Comparison of ENCODE assay signal across 8 cellular contexts in the genomic region with DNA sequence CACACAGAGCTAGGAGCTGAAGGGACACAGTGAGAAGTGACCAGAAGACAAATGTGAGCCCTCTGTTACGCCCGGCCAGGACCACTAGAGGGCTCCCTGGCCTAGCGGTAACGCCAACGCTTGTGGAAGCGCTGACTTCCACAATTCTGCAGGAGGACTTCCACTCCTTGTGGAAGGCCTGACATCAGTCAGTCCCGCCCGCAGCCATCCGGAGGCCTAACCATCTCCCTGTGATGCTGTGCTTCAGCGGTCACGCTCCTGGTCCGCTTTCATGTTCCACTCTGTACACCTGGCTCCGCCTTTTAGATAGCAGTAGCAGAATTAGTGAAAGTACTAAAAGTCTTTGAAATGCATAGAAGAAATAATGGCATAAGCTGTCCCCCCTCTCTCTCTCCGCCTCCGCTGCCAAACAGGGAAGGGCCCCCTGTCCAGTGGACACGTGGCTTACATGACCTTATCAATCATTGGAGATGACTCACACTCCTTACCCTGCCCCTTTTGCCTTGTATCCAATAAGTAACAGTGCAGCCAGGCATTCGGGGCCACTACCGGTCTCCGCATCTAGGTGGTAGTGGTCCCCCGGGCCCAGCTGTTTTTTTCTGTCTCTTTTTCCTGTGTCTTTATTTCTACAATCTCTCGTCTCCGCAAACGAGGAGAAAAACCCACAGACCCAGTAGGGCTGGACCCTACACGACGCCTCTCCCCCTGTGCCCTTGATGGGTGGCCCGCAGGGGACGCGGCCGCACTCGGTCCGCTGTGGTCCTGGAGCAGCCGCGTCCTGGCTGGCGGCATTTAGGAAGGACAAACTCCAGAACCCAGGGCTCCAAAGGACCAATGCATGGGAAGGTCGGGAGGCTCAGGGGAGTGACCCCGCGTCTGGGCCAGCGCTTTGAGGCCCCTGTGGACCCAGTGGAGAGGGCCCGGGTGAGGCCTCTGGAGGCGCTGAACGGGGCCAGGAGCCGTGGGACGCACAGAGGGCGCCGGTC. TPM values are rescaled to one million over a fixed set of nuclear protein-coding genes. Genes with fewer than 3 reads are reported as not detected.
DNase-seq lines count a peak whose midpoint lies in the region; ATAC-seq, FAIRE-seq and TF ChIP-seq lines count a peak whose summit lies in the region.

No MANE protein-coding gene starts in this region.

- H3K4me1 ChIP-seq in MM.1S (ENCODE audit: low read length) (peaks cover 12% of the 10 kb centered on the region), ovary (ENCODE audit: insufficient read depth) (no peaks in the 10 kb centered on the region)

- peak overlapping the region; percentile 67 for H2AFZ ChIP-seq in MM.1S (ENCODE audit: low read length)

- H3K4me2 ChIP-seq in MM.1S (ENCODE audit: low read depth, low read length), result peak overlapping the region; percentile 97

- H3K9me3 Mint-ChIP-seq in activated naive CD8-positive, alpha-beta T cell treated with anti-CD3 and anti-CD28 coated beads for 36 hours, result peaks cover 3% of the 10 kb centered on the region

- H3K4me3 ChIP-seq in MM.1S (ENCODE audit: low read length) (peak overlapping the region; percentile 62), ovary (peak overlapping the region; percentile 5)

- H3K36me3 Mint-ChIP-seq in activated naive CD8-positive, alpha-beta T cell treated with anti-CD3 and anti-CD28 coated beads for 36 hours, result no peaks in the 10 kb centered on the region

- peak; percentile 60 for FAIRE-seq in H54 (lab: Jason Lieb, UNC)

- H3K9me3 ChIP-seq in MM.1S (replicated peaks; ENCODE audit: insufficient read depth, low read length), result no peaks in the 10 kb centered on the region
- no peaks in the 10 kb centered on the region for H3K9me3 ChIP-seq in ovary

- peak; percentile 99 for ATAC-seq in SK-N-SH treated with all-trans-retinoic acid at 6 μM for 48 hours

- WGBS in ovary, 3 donors, result 42 to 47% (median 43%) methylated on average over 44 to 45 of the region's 45 CpGs

- peaks cover 14% of the 10 kb centered on the region for H3K27me3 Mint-ChIP-seq in activated naive CD8-positive, alpha-beta T cell treated with anti-CD3 and anti-CD28 coated beads for 36 hours

- H3K27ac ChIP-seq in MM.1S (ENCODE audit: low read length) (no peak overlapping the region), ovary (no peak overlapping the region)

- peak overlapping the region; percentile 78 for H3K4me3 Mint-ChIP-seq in activated naive CD8-positive, alpha-beta T cell treated with anti-CD3 and anti-CD28 coated beads for 36 hours

- H3K36me3 ChIP-seq in MM.1S (replicated peaks; ENCODE audit: insufficient read depth, low read length) (no peaks in the 10 kb centered on the region), ovary (no peaks in the 10 kb centered on the region)

- TF ChIP-seq POLR2A in H54 (IDR thresholded peaks at IDR 0.05; ENCODE audit: low read depth, low read length), result no peak
- no peak for TF ChIP-seq POLR2A in ovary (IDR thresholded peaks at IDR 0.05)

- peak overlapping the region; percentile 4 for H3K27ac Mint-ChIP-seq in activated naive CD8-positive, alpha-beta T cell treated with anti-CD3 and anti-CD28 coated beads for 36 hours

- H3K27me3 ChIP-seq in MM.1S (replicated peaks; ENCODE audit: insufficient read depth, low read length) (peaks cover 89% of the 10 kb centered on the region), ovary (no peaks in the 10 kb centered on the region)

- TF ChIP-seq CTCF in MM.1S (IDR thresholded peaks at IDR 0.05; ENCODE audit: low read length) (peak; percentile 80), ovary (IDR thresholded peaks at IDR 0.05) (peak; percentile 39 to 87 (median 79))

- intact Hi-C loops in head of caudate nucleus (cut with DNase I), result no loop called here
- intact Hi-C loops in ovary (cut with DNase I), result loop anchor here in 1 of 4 donors (10.0 kb wide), 1 partner anchor 116 kb away; no protein-coding TSS in a partner anchor

- peak; percentile 91 for DNase-seq in ELF-1 (ENCODE audit: low read depth, low spot score)
- peak; percentile 89 for DNase-seq in H54 (ENCODE audit: insufficient read length, low spot score)
- DNase-seq in MM.1S, result peak; percentile 69
- peak; percentile 63 for DNase-seq in activated naive CD8-positive, alpha-beta T cell treated with anti-CD3 and anti-CD28 coated beads for 36 hours
- DNase-seq in head of caudate nucleus, result peak; percentile 75 to 94 (median 86)
- DNase-seq in ovary, result peak; percentile 67 to 86 (median 83)
- DNase-seq in ureter (ENCODE audit: low spot score), result peak; percentile 84

- H3F3A ChIP-seq in MM.1S (ENCODE audit: insufficient read depth, low read length), result no peaks in the 10 kb centered on the region; the same call in 1 of the 2 replicates

- no peaks in the 10 kb centered on the region for H3K9me2 ChIP-seq in MM.1S (replicated peaks; ENCODE audit: insufficient read depth, low read length)

- no peak for TF ChIP-seq EP300 in ovary (IDR thresholded peaks at IDR 0.05)

- peaks cover 7% of the 10 kb centered on the region for H3K4me1 Mint-ChIP-seq in activated naive CD8-positive, alpha-beta T cell treated with anti-CD3 and anti-CD28 coated beads for 36 hours

- H3K9ac ChIP-seq in MM.1S (ENCODE audit: low read length), result no peak overlapping the region

- no peaks in the 10 kb centered on the region for H4K20me1 ChIP-seq in MM.1S (ENCODE audit: insufficient read depth, low read length)

- H3K79me2 ChIP-seq in MM.1S (ENCODE audit: low read length), result no peaks in the 10 kb centered on the region

TF ChIP-seq in SK-N-SH treated with all-trans-retinoic acid at 6 μM for 48 hours, 23 proteins besides CTCF, POLR2A, EP300 and RAD21:
- TF ChIP-seq, protein P1, sequence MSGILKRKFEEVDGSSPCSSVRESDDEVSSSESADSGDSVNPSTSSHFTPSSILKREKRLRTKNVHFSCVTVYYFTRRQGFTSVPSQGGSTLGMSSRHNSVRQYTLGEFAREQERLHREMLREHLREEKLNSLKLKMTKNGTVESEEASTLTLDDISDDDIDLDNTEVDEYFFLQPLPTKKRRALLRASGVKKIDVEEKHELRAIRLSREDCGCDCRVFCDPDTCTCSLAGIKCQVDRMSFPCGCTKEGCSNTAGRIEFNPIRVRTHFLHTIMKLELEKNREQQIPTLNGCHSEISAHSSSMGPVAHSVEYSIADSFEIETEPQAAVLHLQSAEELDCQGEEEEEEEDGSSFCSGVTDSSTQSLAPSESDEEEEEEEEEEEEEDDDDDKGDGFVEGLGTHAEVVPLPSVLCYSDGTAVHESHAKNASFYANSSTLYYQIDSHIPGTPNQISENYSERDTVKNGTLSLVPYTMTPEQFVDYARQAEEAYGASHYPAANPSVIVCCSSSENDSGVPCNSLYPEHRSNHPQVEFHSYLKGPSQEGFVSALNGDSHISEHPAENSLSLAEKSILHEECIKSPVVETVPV (CRISPR knock-in tag; IDR thresholded peaks at IDR 0.05), result no peak
- TF ChIP-seq POU6F1 (CRISPR knock-in tag; IDR thresholded peaks at IDR 0.05; ENCODE audit: borderline replicate concordance, low read depth), result no peak
- no peak for TF ChIP-seq SNAI2 (CRISPR knock-in tag; IDR thresholded peaks at IDR 0.05)
- TF ChIP-seq ESRRG (CRISPR knock-in tag; IDR thresholded peaks at IDR 0.05), result no peak
- TF ChIP-seq CSDC2 (CRISPR knock-in tag; IDR thresholded peaks at IDR 0.05), result no peak
- no peak for TF ChIP-seq ZFP3 (CRISPR knock-in tag; IDR thresholded peaks at IDR 0.05)
- TF ChIP-seq, protein P2, sequence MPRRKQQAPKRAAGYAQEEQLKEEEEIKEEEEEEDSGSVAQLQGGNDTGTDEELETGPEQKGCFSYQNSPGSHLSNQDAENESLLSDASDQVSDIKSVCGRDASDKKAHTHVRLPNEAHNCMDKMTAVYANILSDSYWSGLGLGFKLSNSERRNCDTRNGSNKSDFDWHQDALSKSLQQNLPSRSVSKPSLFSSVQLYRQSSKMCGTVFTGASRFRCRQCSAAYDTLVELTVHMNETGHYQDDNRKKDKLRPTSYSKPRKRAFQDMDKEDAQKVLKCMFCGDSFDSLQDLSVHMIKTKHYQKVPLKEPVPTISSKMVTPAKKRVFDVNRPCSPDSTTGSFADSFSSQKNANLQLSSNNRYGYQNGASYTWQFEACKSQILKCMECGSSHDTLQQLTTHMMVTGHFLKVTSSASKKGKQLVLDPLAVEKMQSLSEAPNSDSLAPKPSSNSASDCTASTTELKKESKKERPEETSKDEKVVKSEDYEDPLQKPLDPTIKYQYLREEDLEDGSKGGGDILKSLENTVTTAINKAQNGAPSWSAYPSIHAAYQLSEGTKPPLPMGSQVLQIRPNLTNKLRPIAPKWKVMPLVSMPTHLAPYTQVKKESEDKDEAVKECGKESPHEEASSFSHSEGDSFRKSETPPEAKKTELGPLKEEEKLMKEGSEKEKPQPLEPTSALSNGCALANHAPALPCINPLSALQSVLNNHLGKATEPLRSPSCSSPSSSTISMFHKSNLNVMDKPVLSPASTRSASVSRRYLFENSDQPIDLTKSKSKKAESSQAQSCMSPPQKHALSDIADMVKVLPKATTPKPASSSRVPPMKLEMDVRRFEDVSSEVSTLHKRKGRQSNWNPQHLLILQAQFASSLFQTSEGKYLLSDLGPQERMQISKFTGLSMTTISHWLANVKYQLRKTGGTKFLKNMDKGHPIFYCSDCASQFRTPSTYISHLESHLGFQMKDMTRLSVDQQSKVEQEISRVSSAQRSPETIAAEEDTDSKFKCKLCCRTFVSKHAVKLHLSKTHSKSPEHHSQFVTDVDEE (CRISPR knock-in tag; IDR thresholded peaks at IDR 0.05), result no peak
- TF ChIP-seq ZNF70 (CRISPR knock-in tag; IDR thresholded peaks at IDR 0.05), result no peak
- TF ChIP-seq GLIS3 (CRISPR knock-in tag; IDR thresholded peaks at IDR 0.05), result no peak
- no peak for TF ChIP-seq RARB (CRISPR knock-in tag; IDR thresholded peaks at IDR 0.05)
- TF ChIP-seq ZNF565 (CRISPR knock-in tag; conservative IDR thresholded peaks at IDR 0.05; ENCODE audit: low read depth), result no peak

RNA-seq across cellular contexts. Expression of gene RPL32, which starts 27.0 kb away (rescaled TPM):
- total RNA-seq in activated naive CD8-positive, alpha-beta T cell treated with anti-CD3 and anti-CD28 coated beads for 36 hours, result 1,000 to 10,000 TPM; 2,700 to 2,702 TPM
- total RNA-seq in ovary (1,000 to 10,000 TPM; 1,975 to 3,878 (median 2,959) TPM), ureter (2,253 TPM)
- polyA plus RNA-seq in ovary, result 1,000 to 10,000 TPM; 4,745 to 7,414 TPM
